In genomic region chr17:18478362-18478761, GRCh38 we compare ENCODE assay signal across 6 cellular contexts. TPM values are rescaled to one million over a fixed set of nuclear protein-coding genes. Genes with fewer than 3 reads are reported as not detected.
"Had no signal": no experiment of that assay in that cellular context is flagged by ENCODE, and none has a peak within 500 bp of the region (broad histone marks: within the 10 kb centered on the region; RNA-seq: fewer than 3 reads in every experiment).

No MANE protein-coding gene starts in this region.

RNA-seq across cellular contexts. Expression of gene LGALS9C, which starts 1.8 kb away (rescaled TPM):
- total RNA-seq: HT-29, LHCN-M2, MCF 10A, OCI-LY7, PC-3, SJSA1 had no signal
